In the genomic region with DNA sequence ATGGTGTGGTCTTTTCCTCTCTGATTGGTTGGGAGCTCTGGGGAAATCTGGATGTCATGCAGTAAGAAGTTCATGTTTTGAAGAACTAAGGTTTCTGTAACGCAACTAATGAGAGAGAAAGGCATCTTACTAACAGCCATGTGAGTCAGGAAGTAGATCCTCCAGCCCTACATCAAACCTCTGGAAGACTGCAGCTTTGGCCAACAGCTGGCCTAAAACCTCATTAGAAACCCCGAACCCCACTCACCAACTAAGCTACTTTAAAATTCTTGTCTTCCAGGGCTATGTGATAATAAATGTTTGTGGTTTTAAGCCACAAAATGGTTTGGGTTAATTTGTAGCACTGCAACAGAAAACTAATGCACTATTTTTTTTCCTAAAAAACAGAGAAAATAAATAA, we compare ENCODE assay signal across 11 cellular contexts.
"Had no signal": no experiment of that assay in that cellular context is flagged by ENCODE, and none has a peak within 500 bp of the region (broad histone marks: within the 10 kb centered on the region; RNA-seq: fewer than 3 reads in every experiment).

No MANE protein-coding gene starts in this region.

- DNase-seq: effector memory CD8-positive, alpha-beta T cell; foreskin fibroblast; mesendoderm; naive B cell; occipital lobe; pancreas; right cardiac atrium; stimulated activated CD4-positive, alpha-beta T cell treated with anti-CD3 and anti-CD28 coated beads, Interleukin-4, amount 100 ng/mL, for 1 hour; stimulated activated CD8-positive, alpha-beta memory T cell treated with anti-CD3 and anti-CD28 coated beads, Interleukin-4, amount 100 ng/mL, for 48 hours; stimulated activated naive CD8-positive, alpha-beta T cell treated with anti-CD3 and anti-CD28 coated beads, Interleukin-15, Interleukin-2, amounts not matched to agents 100 U/mL and 50 U/mL, for 24 hours; thyroid gland had no signal
